In the genomic region with DNA sequence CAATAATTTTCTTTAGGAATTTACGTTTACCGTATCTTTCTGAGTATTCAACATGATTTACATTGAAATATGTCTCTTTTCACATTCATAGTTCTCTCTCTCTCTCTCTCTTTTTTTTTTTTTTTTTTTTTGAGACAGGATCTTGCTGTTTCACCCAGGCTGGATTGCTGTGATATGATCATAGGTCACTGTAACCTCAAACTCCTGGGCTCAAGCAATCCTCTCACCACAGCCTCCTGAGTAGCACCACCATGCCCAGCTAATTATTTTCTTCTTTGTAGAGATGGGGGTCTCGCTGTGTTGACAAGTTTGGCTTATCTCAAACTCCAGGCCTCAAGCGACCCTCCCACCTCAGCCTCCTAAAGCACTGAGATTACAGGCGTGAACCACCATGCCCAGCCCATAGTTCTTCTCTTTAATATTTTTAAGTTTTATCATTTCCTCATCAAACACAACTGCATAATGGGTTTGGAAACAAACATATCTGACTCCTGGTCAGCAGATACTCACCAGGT, we compare ENCODE assay signal across 19 cellular contexts. TPM values are rescaled to one million over a fixed set of nuclear protein-coding genes. Genes with fewer than 3 reads are reported as not detected.
A peak's percentile ranks its signal among the peaks of the same experiment; 100 is the strongest.
DNase-seq lines count a peak whose midpoint lies in the region; ATAC-seq, FAIRE-seq and TF ChIP-seq lines count a peak whose summit lies in the region.
"Had no signal": no experiment of that assay in that cellular context is flagged by ENCODE, and none has a peak within 500 bp of the region (broad histone marks: within the 10 kb centered on the region; RNA-seq: fewer than 3 reads in every experiment).

No MANE protein-coding gene starts in this region.

- CTCF ChIA-PET in Caco-2 (lab: Charles Lee): no interaction called here

- H3K27ac Mint-ChIP-seq in Caco-2 (ENCODE audit: unreplicated experiment) (no peak overlapping the region), astrocyte (ENCODE audit: unreplicated experiment) (no peak overlapping the region), neural crest cell (ENCODE audit: unreplicated experiment) (peak overlapping the region; percentile 84)
- H3K27ac Mint-ChIP-seq: CD4-positive, alpha-beta memory T cell; GM23338 had no signal

- H3K4me2 ChIP-seq in astrocyte (ENCODE audit: low read length): no peak overlapping the region
- H3K4me2 ChIP-seq: A549, GM23338 had no signal

- H3K36me3 ChIP-seq in Caco-2 (ENCODE audit: control insufficient read depth, insufficient read depth, low read length) (peaks cover 2% of the 10 kb centered on the region), astrocyte (ENCODE audit: insufficient read depth, low read length) (peaks cover 39% of the 10 kb centered on the region), lower lobe of right lung (peaks cover 98% of the 10 kb centered on the region)

- H3K4me1 ChIP-seq in Caco-2 (no peaks in the 10 kb centered on the region), astrocyte (ENCODE audit: insufficient read depth, low read length) (no peaks in the 10 kb centered on the region), lower lobe of right lung (no peaks in the 10 kb centered on the region)
- H3K4me1 ChIP-seq: A549, BE2C, HAP-1 had no signal

- no peak overlapping the region for H2AFZ ChIP-seq in astrocyte (ENCODE audit: low read depth, low read length)
- H2AFZ ChIP-seq: GM23338 had no signal

- no peak for FAIRE-seq in astrocyte (lab: Jason Lieb, UNC)
- no peak for FAIRE-seq in HTR-8/SVneo (lab: Jason Lieb, UNC)
- FAIRE-seq: A549, GM12892, HepG2 had no signal

- H3K9me3 ChIP-seq in Caco-2: no peaks in the 10 kb centered on the region
- no peaks in the 10 kb centered on the region for H3K9me3 ChIP-seq in astrocyte (ENCODE audit: insufficient read depth, low read depth, low read length)
- H3K9me3 ChIP-seq in lower lobe of right lung: no peaks in the 10 kb centered on the region
- H3K9me3 ChIP-seq: A549, BE2C, HAP-1 had no signal

- no peaks in the 10 kb centered on the region for H4K20me1 ChIP-seq in astrocyte (ENCODE audit: insufficient read depth, low read length)

- H3K4me3 ChIP-seq in Caco-2 (ENCODE audit: low read depth, low read length) (no peak overlapping the region), astrocyte (ENCODE audit: insufficient read depth, low read depth, low read length) (no peak overlapping the region), lower lobe of right lung (no peak overlapping the region)
- H3K4me3 ChIP-seq: A549, GM23338, HAP-1 had no signal

- H3K79me2 ChIP-seq in astrocyte (ENCODE audit: insufficient read depth, low read length): peaks cover 4% of the 10 kb centered on the region

- H3K4me1 Mint-ChIP-seq in Caco-2 (ENCODE audit: low read depth, unreplicated experiment) (no peaks in the 10 kb centered on the region), astrocyte (ENCODE audit: low read depth, unreplicated experiment) (no peaks in the 10 kb centered on the region), neural crest cell (no peaks in the 10 kb centered on the region)
- H3K4me1 Mint-ChIP-seq: GM23338 had no signal

- no peak overlapping the region for H3K9ac ChIP-seq in astrocyte (ENCODE audit: low read length)

- no peaks in the 10 kb centered on the region for H3K27me3 ChIP-seq in Caco-2 (replicated peaks; ENCODE audit: control insufficient read depth, insufficient read depth, low read length)
- H3K27me3 ChIP-seq in astrocyte (ENCODE audit: insufficient read depth, low read length): no peaks in the 10 kb centered on the region
- H3K27me3 ChIP-seq in lower lobe of right lung (ENCODE audit: low read depth): no peaks in the 10 kb centered on the region
- H3K27me3 ChIP-seq: BE2C had no signal

- TF ChIP-seq CTCF in Caco-2 (IDR thresholded peaks at IDR 0.05; ENCODE audit: insufficient read depth in 1 of 2, low read depth in 1 of 2, low read length in 1 of 2, severe bottlenecking in 1 of 2, unreplicated experiment in 1 of 2) (no peak), astrocyte (IDR thresholded peaks at IDR 0.05; ENCODE audit: insufficient read depth, low read depth, low read length) (no peak), neural crest cell (conservative IDR thresholded peaks at IDR 0.05) (no peak), lower lobe of right lung (IDR thresholded peaks at IDR 0.05) (no peak)

- no peak for ATAC-seq in lower lobe of right lung
- ATAC-seq: A549, GM23338, HepG2 had no signal

- H3K4me3 Mint-ChIP-seq in Caco-2 (ENCODE audit: unreplicated experiment) (no peak overlapping the region), astrocyte (ENCODE audit: unreplicated experiment) (peak overlapping the region; percentile 54), neural crest cell (no peak overlapping the region)
- H3K4me3 Mint-ChIP-seq: GM23338 had no signal

- H3K36me3 Mint-ChIP-seq in Caco-2 (ENCODE audit: insufficient read depth, unreplicated experiment) (peaks cover 82% of the 10 kb centered on the region), astrocyte (ENCODE audit: low read depth, unreplicated experiment) (peaks cover 23% of the 10 kb centered on the region), neural crest cell (ENCODE audit: low read depth) (peaks cover 20% of the 10 kb centered on the region)

- DNase-seq in CMK (ENCODE audit: low read depth) (peak; percentile 30), Caco-2 (no peak), astrocyte (ENCODE audit: low read depth) (no peak), neural crest cell (ENCODE audit: low read depth, low spot score) (no peak), HTR-8/SVneo (ENCODE audit: insufficient read length, low spot score) (no peak), lower lobe of right lung (no peak), NCI-H1092 (lab: John Stamatoyannopoulos, UW) (no peak)
- DNase-seq: BE2C; CD4-positive, alpha-beta memory T cell; COR-L47; DND-41; GDM1 had no signal

- intact Hi-C loops in Caco-2 (cut with micrococcal nuclease; ENCODE audit: unreplicated experiment) (no loop called here), lower lobe of right lung (cut with DNase I) (no loop called here)

- H3K9me3 Mint-ChIP-seq in Caco-2 (ENCODE audit: unreplicated experiment) (no peaks in the 10 kb centered on the region), astrocyte (ENCODE audit: unreplicated experiment) (no peaks in the 10 kb centered on the region), neural crest cell (no peaks in the 10 kb centered on the region)
- H3K9me3 Mint-ChIP-seq: CD4-positive, alpha-beta memory T cell; GM23338 had no signal

- TSS peak; percentile 7 for BruUV-seq in Caco-2 (replicated peaks; lab: Mats Ljungman, UMichigan)

- no peak overlapping the region for H3K27ac ChIP-seq in astrocyte (ENCODE audit: low read depth, low read length)
- no peak overlapping the region for H3K27ac ChIP-seq in lower lobe of right lung
- H3K27ac ChIP-seq: A549, C4-2B had no signal

- H3K27me3 Mint-ChIP-seq in Caco-2 (ENCODE audit: insufficient read depth, unreplicated experiment) (no peaks in the 10 kb centered on the region), astrocyte (ENCODE audit: low read depth, unreplicated experiment) (no peaks in the 10 kb centered on the region), neural crest cell (ENCODE audit: low read depth) (no peaks in the 10 kb centered on the region)
- H3K27me3 Mint-ChIP-seq: CD4-positive, alpha-beta memory T cell had no signal

- POLR2A ChIA-PET in Caco-2 (lab: Charles Lee): no interaction called here

RNA-seq across cellular contexts. Expression of gene SRP72, which starts 9.8 kb away (rescaled TPM):
- total RNA-seq in Caco-2 (2022): 116 and 126 TPM in 2 replicates
- total RNA-seq in astrocyte: 142 and 145 TPM in 2 replicates
- 169 and 172 TPM in 2 replicates for total RNA-seq in neural crest cell
- total RNA-seq in lower lobe of right lung: 77.7 TPM

RNA-seq across cellular contexts. Expression of gene ARL9, which starts 28.3 kb away (rescaled TPM):
- 0.26 and 0.36 TPM in 2 replicates for total RNA-seq in Caco-2 (2022)
- 0.73 and 1.2 TPM in 2 replicates for total RNA-seq in astrocyte
- total RNA-seq in neural crest cell: 0.89 and 1.3 TPM in 2 replicates
- total RNA-seq in lower lobe of right lung: not detected
- total RNA-seq: GM23338, HepG2, HT1080 had no signal

RNA-seq across cellular contexts. Expression of gene PAICS, which starts 41.2 kb away (rescaled TPM):
- total RNA-seq in Caco-2 (2022): 237 and 239 TPM in 2 replicates
- 146 and 150 TPM in 2 replicates for total RNA-seq in astrocyte
- 279 and 286 TPM in 2 replicates for total RNA-seq in neural crest cell
- total RNA-seq in lower lobe of right lung: 21.0 TPM

RNA-seq across cellular contexts. Expression of gene PPAT, which starts 41.8 kb away (rescaled TPM):
- total RNA-seq in Caco-2 (2022): 55.6 and 60.7 TPM in 2 replicates
- total RNA-seq in astrocyte: 42.2 and 47.1 TPM in 2 replicates
- total RNA-seq in neural crest cell: 47.4 and 52.9 TPM in 2 replicates
- 4.7 TPM for total RNA-seq in lower lobe of right lung
